ENCODE assay signal across 8 cellular contexts in the genomic region with DNA sequence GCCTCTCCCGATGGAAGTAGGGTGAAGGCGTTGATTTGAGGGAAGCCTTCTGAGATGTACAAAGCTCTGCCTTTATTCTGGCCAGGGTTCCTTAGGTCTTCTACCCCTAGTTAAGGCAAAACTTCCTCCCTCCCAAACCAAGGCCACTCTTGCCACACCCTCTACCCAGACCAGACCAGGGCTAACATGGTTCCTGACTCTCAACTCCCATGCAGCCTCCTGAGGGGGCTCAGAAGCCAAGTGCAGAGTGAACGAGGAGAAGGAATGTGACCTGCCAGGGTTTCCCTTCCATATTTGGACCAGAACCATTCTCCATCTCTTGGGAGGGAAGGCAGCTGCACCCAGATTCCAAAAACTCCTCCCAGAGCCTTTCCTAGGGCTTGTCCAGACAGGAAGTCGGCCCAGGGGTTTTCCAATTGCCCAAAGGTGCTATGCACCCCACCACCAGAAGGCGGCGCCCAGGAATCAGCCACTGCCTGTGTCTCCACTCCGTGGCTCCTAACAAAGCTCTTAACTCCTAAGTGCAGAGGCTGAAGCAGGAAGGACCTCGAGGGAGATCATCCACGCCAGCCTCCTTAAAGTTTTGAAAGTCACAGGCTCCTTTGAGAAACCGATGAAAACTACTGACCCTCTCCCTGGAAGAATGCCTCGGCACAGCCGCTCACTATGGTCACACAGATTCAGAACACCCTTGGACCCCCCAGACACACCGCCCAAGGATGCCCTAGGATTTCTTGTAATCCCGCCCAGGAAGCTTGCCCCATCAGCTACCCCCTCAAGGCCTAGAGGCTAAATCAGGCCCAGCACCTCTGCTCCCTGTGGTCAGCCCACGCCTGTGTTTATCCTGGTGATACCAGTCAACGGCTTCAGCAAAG.
DNase-seq lines count a peak whose midpoint lies in the region; ATAC-seq and TF ChIP-seq lines count a peak whose summit lies in the region.

No MANE protein-coding gene starts in this region.

- CTCF ChIA-PET in SK-N-SH (lab: Yijun Ruan, JAX): interaction anchor here (0.7 to 6.7 kb wide), 6 partner anchors 8 to 559 kb away, joined by 3 to 45 read pairs (median 5); no protein-coding TSS in a partner anchor

- H3K27ac ChIP-seq in Karpas-422 (ENCODE audit: low read length) (no peak overlapping the region), SK-N-SH (ENCODE audit: low read depth in 2 of 2, low read length in 1 of 2) (no peak overlapping the region)

- DNase-seq in GDM1 (lab: John Stamatoyannopoulos, UW): peak; percentile 44
- peak; percentile 77 for DNase-seq in Karpas-422
- DNase-seq in SK-N-SH: no peak
- DNase-seq in activated naive CD4-positive, alpha-beta T cell treated with Interleukin-2 at 50 U/mL for 16 hours: peak; percentile 64
- DNase-seq in left cardiac atrium: no peak
- DNase-seq in stimulated activated CD4-positive, alpha-beta T cell treated with anti-CD3 and anti-CD28 coated beads, Interleukin-12 subunit alpha, Interleukin-12 subunit beta, amount 100 ng/mL, for 48 hours (ENCODE audit: low read depth in 2 of 3, low spot score in 1 of 3): peak; percentile 50 to 60 (median 58)

- no peak for TF ChIP-seq EP300 in SK-N-SH (IDR thresholded peaks at IDR 0.05; ENCODE audit: borderline replicate concordance in 1 of 2, low read depth in 1 of 2, low read length in 1 of 2)

- intact Hi-C loops in left cardiac atrium (cut with DNase I): loop anchor here (1.0 to 10.0 kb wide), 3 partner anchors 250 to 672 kb away; no protein-coding TSS in a partner anchor

- 66% methylated on average over 13 of the region's 16 CpGs for WGBS in SK-N-SH (ENCODE audit: low lambda C conversion rate)

- H3K4me3 ChIP-seq in Karpas-422 (ENCODE audit: low read length): no peak overlapping the region
- H3K4me3 ChIP-seq in SK-N-SH (ENCODE audit: low read depth in 2 of 2, low read length in 1 of 2): no peak overlapping the region; a peak in 1 of 4 replicates

- POLR2A ChIA-PET in SK-N-SH (lab: Yijun Ruan, JAX): no interaction called here

- peak; percentile 65 to 73 for ATAC-seq in left cardiac atrium
- no peak for ATAC-seq in HG03442 (IDR thresholded peaks at IDR 0.05; ENCODE audit: unreplicated experiment)
- no peak for ATAC-seq in HG02763 (IDR thresholded peaks at IDR 0.05; ENCODE audit: unreplicated experiment)

- H3K4me2 ChIP-seq in Karpas-422 (ENCODE audit: low read depth, low read length, poor library complexity, severe bottlenecking) (no peak overlapping the region), SK-N-SH (no peak overlapping the region)

- H3K9me2 ChIP-seq in Karpas-422 (replicated peaks; ENCODE audit: insufficient read depth, low read length) (no peaks in the 10 kb centered on the region), SK-N-SH (no peaks in the 10 kb centered on the region)

- H3K36me3 ChIP-seq in Karpas-422 (ENCODE audit: insufficient read depth, low read length): no peaks in the 10 kb centered on the region
- H3K36me3 ChIP-seq in SK-N-SH (replicated peaks in 1 of 2; ENCODE audit: control insufficient read depth in 1 of 2, insufficient read depth in 2 of 2, low read length in 1 of 2): no peaks in the 10 kb centered on the region

- peaks cover 13% of the 10 kb centered on the region for H3K4me1 ChIP-seq in Karpas-422 (ENCODE audit: low read length)
- H3K4me1 ChIP-seq in SK-N-SH (ENCODE audit: control insufficient read depth in 1 of 2, insufficient read depth in 2 of 2, low read depth in 1 of 2, low read length in 1 of 2): no peaks in the 10 kb centered on the region

- H3K9me3 ChIP-seq in Karpas-422 (ENCODE audit: low read length): no peaks in the 10 kb centered on the region
- H3K9me3 ChIP-seq in SK-N-SH: no peaks in the 10 kb centered on the region

- no peaks in the 10 kb centered on the region for H3F3A ChIP-seq in SK-N-SH (replicated peaks; ENCODE audit: insufficient read depth)

- H3K79me2 ChIP-seq in Karpas-422 (ENCODE audit: low read length) (no peaks in the 10 kb centered on the region), SK-N-SH (ENCODE audit: insufficient read depth) (no peaks in the 10 kb centered on the region)

- H2AFZ ChIP-seq in Karpas-422 (ENCODE audit: low read length) (no peak overlapping the region), SK-N-SH (ENCODE audit: low read depth) (no peak overlapping the region)

- H3K9ac ChIP-seq in Karpas-422 (ENCODE audit: low read length) (no peak overlapping the region), SK-N-SH (no peak overlapping the region)

- TF ChIP-seq RAD21 in SK-N-SH (IDR thresholded peaks at IDR 0.05; ENCODE audit: low read length): peak; percentile 55

- no peaks in the 10 kb centered on the region; the same call in 1 of the 2 replicates for H3K27me3 ChIP-seq in Karpas-422 (ENCODE audit: low read length)
- no peaks in the 10 kb centered on the region; the same call in 1 of the 2 replicates for H3K27me3 ChIP-seq in SK-N-SH (ENCODE audit: insufficient read depth)

- peak; percentile 54 for TF ChIP-seq CTCF in SK-N-SH (IDR thresholded peaks at IDR 0.05)

- H4K20me1 ChIP-seq in Karpas-422 (ENCODE audit: insufficient read depth, low read depth, low read length) (no peaks in the 10 kb centered on the region), SK-N-SH (ENCODE audit: insufficient read depth) (no peaks in the 10 kb centered on the region)

TF ChIP-seq in SK-N-SH, 30 proteins besides CTCF, POLR2A, EP300 and RAD21:
- peak; percentile 51 for TF ChIP-seq SMC3 (IDR thresholded peaks at IDR 0.05; ENCODE audit: low read depth, low read length)
- no peak for TF ChIP-seq RCOR1 (IDR thresholded peaks at IDR 0.05; ENCODE audit: low read length)
TF ChIP-seq in SK-N-SH: peak in this region for 1.

Comparison
In these comparisons a context has a peak if more than half of its experiments do, and no peak if none do; other contexts are left out.
1. DNase-seq: peak in GDM1 (single experiment), Karpas-422 (single experiment), activated naive CD4-positive, alpha-beta T cell treated with Interleukin-2 at 50 U/mL for 16 hours (single experiment) and stimulated activated CD4-positive, alpha-beta T cell treated with anti-CD3 and anti-CD28 coated beads, Interleukin-12 subunit alpha, Interleukin-12 subunit beta, amount 100 ng/mL, for 48 hours (3 of 3); none in SK-N-SH (single experiment) and left cardiac atrium (single experiment).
2. ATAC-seq: peak in left cardiac atrium (2 of 2); none in HG03442 (single experiment) and HG02763 (single experiment).